In genomic region chr1:154183045-154183968, GRCh38 we compare ENCODE assay signal across 8 cellular contexts. TPM values are rescaled to one million over a fixed set of nuclear protein-coding genes. Genes with fewer than 3 reads are reported as not detected.
DNase-seq lines count a peak whose midpoint lies in the region; ATAC-seq and TF ChIP-seq lines count a peak whose summit lies in the region.

No MANE protein-coding gene starts in this region.

- WGBS in aorta, 2 donors, result 11 to 13% methylated on average over 40 to 44 of the region's 44 CpGs

- H3K4me1 ChIP-seq in rectal smooth muscle tissue (ENCODE audit: control insufficient read depth, insufficient read depth, low read length) (peaks cover 5% of the 10 kb centered on the region), aorta (ENCODE audit: control insufficient read depth in 1 of 2, insufficient read depth in 2 of 2, low read length in 2 of 2) (peaks cover 4 to 5% of the 10 kb centered on the region in 2 donors)

- ATAC-seq in GM18505 (IDR thresholded peaks at IDR 0.05; ENCODE audit: unreplicated experiment), result peak; percentile 64
- peak; percentile 66 for ATAC-seq in HG02970 (IDR thresholded peaks at IDR 0.05; ENCODE audit: low FRiP score, unreplicated experiment)
- peak; percentile 98 for ATAC-seq in aorta (ENCODE audit: low FRiP score)

- intact Hi-C loops in aorta (cut with DNase I), result loop anchor here (2.0 to 5.0 kb wide), 3 partner anchors 37 to 141 kb away; partner anchors contain the start of genes UBAP2L (in 2 of the 2) and ATP8B2 (in 1 of the 2)

- peak overlapping the region; percentile 97 for H3K4me3 ChIP-seq in astrocyte of the cerebellum (ENCODE audit: low read depth, low read length)
- peak overlapping the region; percentile 99 for H3K4me3 ChIP-seq in rectal smooth muscle tissue (ENCODE audit: low read length)
- peak overlapping the region; percentile 66 to 74 for H3K4me3 ChIP-seq in aorta (ENCODE audit: low read length in 2 of 2)

- in situ Hi-C loops in astrocyte of the cerebellum (cut with HindIII; ENCODE audit: low sequenced_read_pairs), result no loop called here

- H3K9ac ChIP-seq in rectal smooth muscle tissue (ENCODE audit: low read length), result peak overlapping the region; percentile 96

- no peaks in the 10 kb centered on the region for H3K9me3 ChIP-seq in aorta (ENCODE audit: control insufficient read depth, low read length)

- H3K27ac ChIP-seq in rectal smooth muscle tissue (ENCODE audit: low read depth, low read length) (peak overlapping the region; percentile 90), aorta (ENCODE audit: low read depth in 1 of 2, low read length in 2 of 2) (peak overlapping the region in 1 of 2 donors; percentile 77)

- peak; percentile 97 for DNase-seq in NCI-H2029 (lab: John Stamatoyannopoulos, UW)
- peak; percentile 92 for DNase-seq in T-helper 9 cell
- peak; percentile 81 for DNase-seq in astrocyte of the cerebellum (ENCODE audit: low read depth)
- peak; percentile 97 for DNase-seq in hepatic stellate cell (ENCODE audit: low spot score)
- DNase-seq in aorta, result peak; percentile 97 to 99

- H3K36me3 ChIP-seq in rectal smooth muscle tissue (ENCODE audit: control insufficient read depth, insufficient read depth, low read length) (peaks cover 6% of the 10 kb centered on the region), aorta (ENCODE audit: control insufficient read depth in 1 of 2, insufficient read depth in 2 of 2, low read length in 1 of 2) (peaks cover 0 to 2% of the 10 kb centered on the region in 2 donors)

- no peaks in the 10 kb centered on the region for H3K27me3 ChIP-seq in rectal smooth muscle tissue (ENCODE audit: control insufficient read depth, insufficient read depth, low read length)
- no peaks in the 10 kb centered on the region for H3K27me3 ChIP-seq in aorta (ENCODE audit: control insufficient read depth in 1 of 2, insufficient read depth in 2 of 2, low read length in 1 of 2)

- TF ChIP-seq CTCF in astrocyte of the cerebellum (IDR thresholded peaks at IDR 0.05; ENCODE audit: low read depth, low read length, missing control alignments), result no peak

- TF ChIP-seq POLR2A in GM18505 (IDR thresholded peaks at IDR 0.05; ENCODE audit: borderline replicate concordance, extremely low read depth, insufficient read depth, insufficient read length), result peak; percentile 94

RNA-seq across cellular contexts. Expression of gene TPM3, which starts 8.6 kb away (rescaled TPM):
- total RNA-seq in aorta, result 100 to 1,000 TPM; 182 to 186 TPM
- 100 to 1,000 TPM in 1 of 2 donors, 10 to 100 TPM in 1; 79.7 to 138 TPM for polyA plus RNA-seq in aorta

RNA-seq across cellular contexts. Expression of gene CFAP141, which starts 22.8 kb away (rescaled TPM):
- not detected for total RNA-seq in aorta
- polyA plus RNA-seq in aorta, result not detected

RNA-seq across cellular contexts. Expression of gene NUP210L, which starts 28.4 kb away (rescaled TPM):
- under 1 TPM; 0.12 to 0.16 TPM for total RNA-seq in aorta
- under 1 TPM in 1 of 2 donors, not detected in 1; 0.15 TPM for polyA plus RNA-seq in aorta

RNA-seq across cellular contexts. Expression of gene UBAP2L, which starts 37.4 kb away (rescaled TPM):
- total RNA-seq in aorta, result 100 to 1,000 TPM; 110 to 146 TPM
- polyA plus RNA-seq in aorta, result 10 to 100 TPM; 31.9 to 63.1 TPM
